In genomic region chr12:90368081-90368480, GRCh38 we compare ENCODE assay signal across 18 cellular contexts.
DNase-seq lines count a peak whose midpoint lies in the region; ATAC-seq and TF ChIP-seq lines count a peak whose summit lies in the region.
"Had no signal": no experiment of that assay in that cellular context is flagged by ENCODE, and none has a peak within 500 bp of the region (broad histone marks: within the 10 kb centered on the region; RNA-seq: fewer than 3 reads in every experiment).

No MANE protein-coding gene starts in this region.

- H3K4me1 ChIP-seq in PC-9 (replicated peaks; ENCODE audit: insufficient read depth) = no peaks in the 10 kb centered on the region
- H3K4me1 ChIP-seq: BE2C had no signal

- H2AFZ ChIP-seq in PC-9 = peak overlapping the region; percentile 28; the same call in 1 of the 2 replicates
- H2AFZ ChIP-seq: GM23338 had no signal

- H3K4me2 ChIP-seq in PC-9 = no peak overlapping the region
- H3K4me2 ChIP-seq: GM23338 had no signal

- H3K9me2 ChIP-seq in PC-9 (ENCODE audit: insufficient read depth) = no peaks in the 10 kb centered on the region

- CTCF ChIA-PET in PC-9 (lab: Charles Lee) = no interaction called here

- H3F3A ChIP-seq in PC-9 (ENCODE audit: insufficient read depth, low read depth) = no peaks in the 10 kb centered on the region

- intact Hi-C loops in PC-9 (cut with micrococcal nuclease; ENCODE audit: unreplicated experiment) = no loop called here

- no peaks in the 10 kb centered on the region for H3K36me3 ChIP-seq in PC-9 (ENCODE audit: low read depth)
- H3K36me3 ChIP-seq: BE2C had no signal

- H3K27ac ChIP-seq in PC-9 (no peak overlapping the region), caudate nucleus (ENCODE audit: low read depth, low read length) (no peak overlapping the region)

- TF ChIP-seq CTCF in PC-9 (conservative IDR thresholded peaks at IDR 0.05) = no peak

- ATAC-seq in GM21447 (IDR thresholded peaks at IDR 0.05; ENCODE audit: unreplicated experiment) = no peak
- ATAC-seq in GM21528 (IDR thresholded peaks at IDR 0.05; ENCODE audit: low FRiP score, unreplicated experiment) = no peak
- ATAC-seq: GM23338 had no signal

- H3K9me3 ChIP-seq in PC-9 (ENCODE audit: insufficient read depth, low read depth) = no peaks in the 10 kb centered on the region
- H3K9me3 ChIP-seq: BE2C had no signal

- H3K79me2 ChIP-seq in PC-9 (ENCODE audit: low read depth) = no peaks in the 10 kb centered on the region

- H3K27me3 ChIP-seq in PC-9 (ENCODE audit: insufficient read depth, low read depth) = no peaks in the 10 kb centered on the region
- H3K27me3 ChIP-seq: BE2C had no signal

- no peak for DNase-seq in PC-9
- DNase-seq in fibroblast of gingiva (ENCODE audit: low read depth) = peak; percentile 44
- DNase-seq in myocyte (ENCODE audit: low read depth) = peak; percentile 13
- DNase-seq in activated naive CD4-positive, alpha-beta T cell treated with Interleukin-2 at 50 U/mL for 16 hours = no peak
- no peak for DNase-seq in caudate nucleus (lab: John Stamatoyannopoulos, UW)
- DNase-seq: BE2C; C1 segment of cervical spinal cord; CD4-positive, CD25-positive, alpha-beta regulatory T cell; CD8-positive, alpha-beta memory T cell; COR-L47; DMS 273 treated with DMSO at 0.1 percent for 48 hours; DMS53; DND-41; EL; HCEC 1CT had no signal

- BruUV-seq in PC-9 (replicated peaks; lab: Mats Ljungman, UMichigan) = no TSS peak

- POLR2A ChIA-PET in PC-9 (lab: Charles Lee; ENCODE audit: unreplicated experiment) = no interaction called here

- H4K20me1 ChIP-seq in PC-9 (ENCODE audit: insufficient read depth) = no peaks in the 10 kb centered on the region

- H3K4me3 ChIP-seq in PC-9 = no peak overlapping the region
- H3K4me3 ChIP-seq: GM23338 had no signal

Comparison
In these comparisons a context has a peak if more than half of its experiments do, and no peak if none do; other contexts are left out.
1. DNase-seq: peak in fibroblast of gingiva (single experiment) and myocyte (single experiment); none in PC-9 (0 of 2), activated naive CD4-positive, alpha-beta T cell treated with Interleukin-2 at 50 U/mL for 16 hours (single experiment) and caudate nucleus (0 of 61).